Comparison of ENCODE assay signal across 32 cellular contexts in genomic region chr9:101081641-101082040, GRCh38. TPM values are rescaled to one million over a fixed set of nuclear protein-coding genes. Genes with fewer than 3 reads are reported as not detected.
"Had no signal": no experiment of that assay in that cellular context is flagged by ENCODE, and none has a peak within 500 bp of the region (broad histone marks: within the 10 kb centered on the region; RNA-seq: fewer than 3 reads in every experiment).

No MANE protein-coding gene starts in this region.

- H3K36me3 Mint-ChIP-seq: activated CD4-positive, alpha-beta memory T cell treated with anti-CD3 and anti-CD28 coated beads for 36 hours; activated naive CD4-positive, alpha-beta T cell treated with anti-CD3 and anti-CD28 coated beads, Interleukin-2, amount 10 ng/mL, durations not matched to agents 7 days and 5 days; activated naive CD4-positive, alpha-beta T cell treated with anti-CD3 and anti-CD28 coated beads, Interleukin-2, amount 50 U/mL, for 24 hours; activated naive CD8-positive, alpha-beta T cell; activated naive CD8-positive, alpha-beta T cell treated with anti-CD3 and anti-CD28 coated beads, Interleukin-2, amount 10 ng/mL, durations not matched to agents 7 days and 5 days had no signal

- DNase-seq: activated B cell treated with CpG ODN at 0.5 μM for 24 hours; activated CD4-positive, alpha-beta memory T cell treated with anti-CD3 and anti-CD28 coated beads for 36 hours; activated CD4-positive, alpha-beta T cell treated with anti-CD3 and anti-CD28 coated beads for 4 hours; activated CD4-positive, alpha-beta T cell treated with anti-CD3 and anti-CD28 coated beads, Interleukin-2, amount 10 ng/mL, durations not matched to agents 24 days and 14 days; activated CD4-positive, alpha-beta T cell treated with anti-CD3 and anti-CD28 coated beads, Interleukin-2, amount 50 U/mL, for 1 hour; activated CD4-positive, alpha-beta T cell treated with anti-CD3 and anti-CD28 coated beads, Interleukin-2, amount 50 U/mL, for 4 hours; activated CD4-positive, CD25-positive, alpha-beta regulatory T cell treated with anti-CD3 and anti-CD28 coated beads, Interleukin-2, amount 50 U/mL, for 72 hours; activated CD8-positive, alpha-beta memory T cell treated with anti-CD3 and anti-CD28 coated beads, Interleukin-2, amount 50 U/mL, for 4 hours; activated CD8-positive, alpha-beta T cell treated with anti-CD3 and anti-CD28 coated beads for 36 hours; activated effector memory CD4-positive, alpha-beta T cell treated with Interleukin-2 at 50 U/mL for 16 hours; activated gamma-delta T cell; activated naive CD4-positive, alpha-beta T cell treated with anti-CD3 and anti-CD28 coated beads, Interleukin-2, amount 10 ng/mL, durations not matched to agents 7 days and 5 days; activated naive CD4-positive, alpha-beta T cell treated with Interleukin-2 at 50 U/mL for 16 hours; activated naive CD8-positive, alpha-beta T cell treated with anti-CD3 and anti-CD28 coated beads, Interleukin-2, amount 10 ng/mL, durations not matched to agents 7 days and 5 days; activated naive CD8-positive, alpha-beta T cell treated with anti-CD3 and anti-CD28 coated beads, Interleukin-2, amount 50 U/mL, for 24 hours; activated T-cell treated with anti-CD3 and anti-CD28 coated beads, Interleukin-2, amount 50 U/mL, for 24 hours; activated T-cell treated with anti-CD3 and anti-CD28 coated beads, Interleukin-2, amount 50 U/mL, for 48 hours; amygdala; brain microvascular endothelial cell; central memory CD4-positive, alpha-beta T cell; SW 1271; T-helper 1 cell; T-helper 2 cell; T-helper 9 cell had no signal

- H3K9me3 Mint-ChIP-seq: activated CD4-positive, alpha-beta memory T cell treated with anti-CD3 and anti-CD28 coated beads for 36 hours; activated CD4-positive, alpha-beta T cell treated with anti-CD3 and anti-CD28 coated beads, Interleukin-2, amount 10 ng/mL, durations not matched to agents 24 days and 14 days; activated naive CD4-positive, alpha-beta T cell treated with anti-CD3 and anti-CD28 coated beads, Interleukin-2, amount 10 ng/mL, durations not matched to agents 7 days and 5 days; activated naive CD4-positive, alpha-beta T cell treated with anti-CD3 and anti-CD28 coated beads, Interleukin-2, amount 50 U/mL, for 24 hours; activated naive CD8-positive, alpha-beta T cell treated with anti-CD3 and anti-CD28 coated beads, Interleukin-2, amount 50 U/mL, for 24 hours; activated T-cell treated with anti-CD3 and anti-CD28 coated beads, Interleukin-2, amount 50 U/mL, for 24 hours; activated T-helper 2 cell treated with anti-CD3 and anti-CD28 coated beads, Interferon-gamma antibody, Interleukin-2, Interleukin-4, amounts not matched to agents 10 μg/mL and 5 μg/mL and 100 μg/mL, durations not matched to agents 14 hours and 24 hours and 36 hours; T-helper 1 cell treated with Interleukin-12 subunit alpha and Interleukin-12 subunit beta and Interleukin-4 antibody, amounts not matched to agents 30 μg/mL and 1 μg/mL, for 36 hours; T-helper 2 cell treated with Interferon-gamma antibody and Interleukin-4, amounts not matched to agents 5 μg/mL and 100 μg/mL, for 36 hours had no signal

- H3K4me3 Mint-ChIP-seq: activated B cell treated with CpG ODN at 0.5 μM for 24 hours; activated CD4-positive, alpha-beta memory T cell treated with anti-CD3 and anti-CD28 coated beads for 36 hours; activated CD4-positive, alpha-beta T cell treated with anti-CD3 and anti-CD28 coated beads, Interleukin-2, amount 10 ng/mL, durations not matched to agents 24 days and 14 days; activated CD8-positive, alpha-beta T cell treated with anti-CD3 and anti-CD28 coated beads for 36 hours; activated naive CD4-positive, alpha-beta T cell treated with anti-CD3 and anti-CD28 coated beads, Interleukin-2, amount 10 ng/mL, durations not matched to agents 7 days and 5 days; activated naive CD4-positive, alpha-beta T cell treated with anti-CD3 and anti-CD28 coated beads, Interleukin-2, amount 50 U/mL, for 24 hours; activated naive CD8-positive, alpha-beta T cell; activated naive CD8-positive, alpha-beta T cell treated with anti-CD3 and anti-CD28 coated beads, Interleukin-2, amount 10 ng/mL, durations not matched to agents 7 days and 5 days; activated naive CD8-positive, alpha-beta T cell treated with anti-CD3 and anti-CD28 coated beads, Interleukin-2, amount 50 U/mL, for 24 hours; activated T-cell treated with anti-CD3 and anti-CD28 coated beads, Interleukin-2, amount 50 U/mL, for 24 hours; T-helper 1 cell treated with Interleukin-12 subunit alpha and Interleukin-12 subunit beta and Interleukin-4 antibody, amounts not matched to agents 30 μg/mL and 1 μg/mL, for 36 hours; T-helper 2 cell treated with Interferon-gamma antibody and Interleukin-4, amounts not matched to agents 5 μg/mL and 100 μg/mL, for 36 hours had no signal

- H3K27ac Mint-ChIP-seq: activated B cell treated with CpG ODN at 0.5 μM for 24 hours; activated CD4-positive, alpha-beta memory T cell treated with anti-CD3 and anti-CD28 coated beads for 36 hours; activated CD4-positive, alpha-beta T cell treated with anti-CD3 and anti-CD28 coated beads, Interleukin-2, amount 10 ng/mL, durations not matched to agents 24 days and 14 days; activated CD8-positive, alpha-beta T cell treated with anti-CD3 and anti-CD28 coated beads for 36 hours; activated naive CD4-positive, alpha-beta T cell treated with anti-CD3 and anti-CD28 coated beads, Interleukin-2, amount 10 ng/mL, durations not matched to agents 7 days and 5 days; activated naive CD4-positive, alpha-beta T cell treated with anti-CD3 and anti-CD28 coated beads, Interleukin-2, amount 50 U/mL, for 24 hours; activated naive CD8-positive, alpha-beta T cell; activated naive CD8-positive, alpha-beta T cell treated with anti-CD3 and anti-CD28 coated beads, Interleukin-2, amount 10 ng/mL, durations not matched to agents 7 days and 5 days; activated naive CD8-positive, alpha-beta T cell treated with anti-CD3 and anti-CD28 coated beads, Interleukin-2, amount 50 U/mL, for 24 hours; activated T-cell treated with anti-CD3 and anti-CD28 coated beads, Interleukin-2, amount 50 U/mL, for 24 hours; activated T-helper 2 cell treated with anti-CD3 and anti-CD28 coated beads, Interferon-gamma antibody, Interleukin-2, Interleukin-4, amounts not matched to agents 10 μg/mL and 5 μg/mL and 100 μg/mL, durations not matched to agents 14 hours and 24 hours and 36 hours; T-helper 1 cell treated with Interleukin-12 subunit alpha and Interleukin-12 subunit beta and Interleukin-4 antibody, amounts not matched to agents 30 μg/mL and 1 μg/mL, for 36 hours; T-helper 2 cell treated with Interferon-gamma antibody and Interleukin-4, amounts not matched to agents 5 μg/mL and 100 μg/mL, for 36 hours had no signal

- H3K4me1 Mint-ChIP-seq: activated B cell treated with CpG ODN at 0.5 μM for 24 hours; activated CD4-positive, alpha-beta T cell treated with anti-CD3 and anti-CD28 coated beads, Interleukin-2, amount 10 ng/mL, durations not matched to agents 24 days and 14 days; activated naive CD4-positive, alpha-beta T cell treated with anti-CD3 and anti-CD28 coated beads, Interleukin-2, amount 10 ng/mL, durations not matched to agents 7 days and 5 days; activated naive CD4-positive, alpha-beta T cell treated with anti-CD3 and anti-CD28 coated beads, Interleukin-2, amount 50 U/mL, for 24 hours; activated naive CD8-positive, alpha-beta T cell treated with anti-CD3 and anti-CD28 coated beads, Interleukin-2, amount 10 ng/mL, durations not matched to agents 7 days and 5 days; activated naive CD8-positive, alpha-beta T cell treated with anti-CD3 and anti-CD28 coated beads, Interleukin-2, amount 50 U/mL, for 24 hours had no signal

- ATAC-seq: activated CD8-positive, alpha-beta T cell treated with anti-CD3 and anti-CD28 coated beads for 36 hours; activated naive CD8-positive, alpha-beta T cell treated with anti-CD3 and anti-CD28 coated beads, Interleukin-2, amount 50 U/mL, for 24 hours had no signal

- H3K27me3 Mint-ChIP-seq: activated B cell treated with CpG ODN at 0.5 μM for 24 hours; activated CD4-positive, alpha-beta T cell treated with anti-CD3 and anti-CD28 coated beads, Interleukin-2, amount 10 ng/mL, durations not matched to agents 24 days and 14 days; activated CD8-positive, alpha-beta T cell treated with anti-CD3 and anti-CD28 coated beads for 36 hours; activated naive CD4-positive, alpha-beta T cell treated with anti-CD3 and anti-CD28 coated beads, Interleukin-2, amount 10 ng/mL, durations not matched to agents 7 days and 5 days; activated naive CD4-positive, alpha-beta T cell treated with anti-CD3 and anti-CD28 coated beads, Interleukin-2, amount 50 U/mL, for 24 hours; activated naive CD8-positive, alpha-beta T cell treated with anti-CD3 and anti-CD28 coated beads, Interleukin-2, amount 10 ng/mL, durations not matched to agents 7 days and 5 days; activated naive CD8-positive, alpha-beta T cell treated with anti-CD3 and anti-CD28 coated beads, Interleukin-2, amount 50 U/mL, for 24 hours; activated T-cell treated with anti-CD3 and anti-CD28 coated beads, Interleukin-2, amount 50 U/mL, for 24 hours had no signal

RNA-seq across cellular contexts. Expression of gene PLPPR1, which starts 53.1 kb away (rescaled TPM):
- total RNA-seq: activated B cell treated with CpG ODN at 0.5 μM for 24 hours; activated CD4-positive, alpha-beta memory T cell treated with anti-CD3 and anti-CD28 coated beads for 36 hours; activated CD4-positive, alpha-beta T cell treated with anti-CD3 and anti-CD28 coated beads, Interleukin-2, amount 10 ng/mL, durations not matched to agents 24 days and 14 days; activated CD8-positive, alpha-beta memory T cell treated with anti-CD3 and anti-CD28 coated beads for 36 hours; activated CD8-positive, alpha-beta T cell treated with anti-CD3 and anti-CD28 coated beads for 36 hours; activated naive CD8-positive, alpha-beta T cell treated with anti-CD3 and anti-CD28 coated beads, Interleukin-2, amount 10 ng/mL, durations not matched to agents 7 days and 5 days; activated T-helper 2 cell treated with anti-CD3 and anti-CD28 coated beads, Interferon-gamma antibody, Interleukin-2, Interleukin-4, amounts not matched to agents 10 μg/mL and 5 μg/mL and 100 μg/mL, durations not matched to agents 14 hours and 24 hours and 36 hours; ascending aorta; cardiac septum had no signal
